8 cellular contexts compared by ENCODE assay signal in genomic region chr7:26152782-26153245, GRCh38. TPM values are rescaled to one million over a fixed set of nuclear protein-coding genes. Genes with fewer than 3 reads are reported as not detected.
A peak's percentile ranks its signal among the peaks of the same experiment; 100 is the strongest.
DNase-seq lines count a peak whose midpoint lies in the region; ATAC-seq and TF ChIP-seq lines count a peak whose summit lies in the region.
"Not testable (repeated sequence)": the region's sequence is repeated elsewhere in the genome, so short reads cannot be mapped to it uniquely, and the experiment has no call there.

No MANE protein-coding gene starts in this region.

- intact Hi-C loops in activated B cell treated with CpG ODN at 0.5 μM for 24 hours (cut with micrococcal nuclease) = loop anchor here (1.0 to 5.0 kb wide), 6 partner anchors 47 to 1009 kb away; partner anchors contain the start of genes HNRNPA2B1 and SNX10
- intact Hi-C loops in body of pancreas (cut with DNase I) = not testable (repeated sequence)

- H2AFZ ChIP-seq in GM23248 = 0 out of 2 replicates have a peak overlapping the region, but pooled peaks have one; percentile 72
- H2AFZ ChIP-seq in hepatocyte = peak overlapping the region; percentile 87

- peaks cover 20% of the 10 kb centered on the region for H3F3A ChIP-seq in GM23248 (ENCODE audit: insufficient read depth)

- H3K27ac ChIP-seq in GM23248, body of pancreas, hepatocyte: not testable (repeated sequence)
- H3K27ac ChIP-seq in HUES6 (ENCODE audit: low read depth, low read length) (peak overlapping the region; percentile 86), thymus (ENCODE audit: low read depth) (peak overlapping the region; percentile 18)

- peaks cover 54% of the 10 kb centered on the region for H3K4me1 Mint-ChIP-seq in activated B cell treated with CpG ODN at 0.5 μM for 24 hours

- H3K27me3 ChIP-seq in GM23248 (replicated peaks; ENCODE audit: insufficient read depth) (peaks cover 28% of the 10 kb centered on the region), HUES6 (ENCODE audit: control insufficient read depth, insufficient read depth, low read length) (peaks cover 16% of the 10 kb centered on the region; the same call in 1 of the 2 replicates), hepatocyte (peaks cover 20% of the 10 kb centered on the region), thymus (ENCODE audit: control insufficient read depth, insufficient read depth) (peaks cover 13% of the 10 kb centered on the region)
- not testable (repeated sequence) for H3K27me3 ChIP-seq in body of pancreas

- H3K9me3 ChIP-seq in GM23248 (ENCODE audit: low read depth); HUES6 (ENCODE audit: control insufficient read depth, insufficient read depth, low read depth, low read length); body of pancreas; hepatocyte (ENCODE audit: low read depth); thymus (ENCODE audit: control insufficient read depth): not testable (repeated sequence)

- not testable (repeated sequence) for TF ChIP-seq POLR2A in body of pancreas (IDR thresholded peaks at IDR 0.05)

- not testable (repeated sequence) for H3K9me2 ChIP-seq in GM23248 (ENCODE audit: insufficient read depth); hepatocyte (replicated peaks; ENCODE audit: insufficient read depth)

- WGBS in GM23248 (ENCODE audit: low coverage in 1 of 2, low lambda C conversion rate in 2 of 2, missing lambda C conversion rate in 2 of 2), 2 experiments = 4 to 11% methylated on average over 26 to 29 of the region's 54 CpGs
- WGBS in body of pancreas, 2 donors = 15 to 22% methylated on average over 12 to 43 of the region's 54 CpGs
- 3% methylated on average over 34 of the region's 54 CpGs for WGBS in hepatocyte (ENCODE audit: low lambda C conversion rate, missing lambda C conversion rate)
- 2% methylated on average over 49 of the region's 54 CpGs for WGBS in thymus

- not testable (repeated sequence) for H3K9me3 Mint-ChIP-seq in activated B cell treated with CpG ODN at 0.5 μM for 24 hours

- DNase-seq in GM12865 (ENCODE audit: low read depth) (peak; percentile 41), GM23248 (peak; percentile 24), activated B cell treated with CpG ODN at 0.5 μM for 24 hours (peak; percentile 50)
- DNase-seq in body of pancreas; hepatocyte (ENCODE audit: low spot score); omental fat pad (ENCODE audit: low spot score): not testable (repeated sequence)

- H3K4me3 Mint-ChIP-seq in activated B cell treated with CpG ODN at 0.5 μM for 24 hours = peak overlapping the region; percentile 87

- H4K20me1 ChIP-seq in GM23248 (ENCODE audit: insufficient read depth); hepatocyte (ENCODE audit: insufficient read depth, poor library complexity, severe bottlenecking): not testable (repeated sequence)

- H3K79me2 ChIP-seq in GM23248 (ENCODE audit: insufficient read depth) = not testable (repeated sequence)
- H3K79me2 ChIP-seq in hepatocyte = peaks cover 33% of the 10 kb centered on the region

- H3K4me2 ChIP-seq in GM23248 (ENCODE audit: unreplicated experiment) (peak overlapping the region; percentile 60), hepatocyte (peak overlapping the region; percentile 97)

- POLR2A ChIA-PET in activated B cell treated with CpG ODN at 0.5 μM for 24 hours (lab: Charles Lee) = interaction anchor here (0.9 to 2.2 kb wide), 11 partner anchors 14 to 258 kb away, joined by 3 to 72 read pairs (median 6); partner anchors contain the start of genes CBX3, HNRNPA2B1 and SNX10

- ATAC-seq in activated B cell treated with CpG ODN at 0.5 μM for 24 hours (ENCODE audit: low read depth) (peak; percentile 2), body of pancreas (peak; percentile 26), omental fat pad (ENCODE audit: low FRiP score) (peak; percentile 16)

- H3K36me3 ChIP-seq in GM23248 (ENCODE audit: low read depth); HUES6 (ENCODE audit: control insufficient read depth, insufficient read depth, low read length); body of pancreas (replicated peaks in 1 of 2; ENCODE audit: insufficient read depth in 1 of 2, low read depth in 2 of 2); hepatocyte (replicated peaks; ENCODE audit: insufficient read depth, low read depth); thymus (ENCODE audit: control insufficient read depth, insufficient read depth): not testable (repeated sequence)

- H3K36me3 Mint-ChIP-seq in activated B cell treated with CpG ODN at 0.5 μM for 24 hours (ENCODE audit: low read depth) = not testable (repeated sequence)

- in situ Hi-C loops in GM23248 (cut with MboI) = not testable (repeated sequence)

- H3K27ac Mint-ChIP-seq in activated B cell treated with CpG ODN at 0.5 μM for 24 hours = peak overlapping the region; percentile 54

- H3K9ac ChIP-seq in GM23248 = not testable (repeated sequence)
- peak overlapping the region; percentile 92 for H3K9ac ChIP-seq in HUES6 (ENCODE audit: low read length)

- CTCF ChIA-PET in activated B cell treated with CpG ODN at 0.5 μM for 24 hours (lab: Charles Lee) = interaction anchor here (1.1 to 3.0 kb wide), 6 partner anchors 35 to 213 kb away, joined by 3 to 15 read pairs (median 4); no protein-coding TSS in a partner anchor

- TF ChIP-seq CTCF in GM12865 (IDR thresholded peaks at IDR 0.05; ENCODE audit: insufficient read depth, low read depth, low read length, missing control alignments); activated B cell treated with CpG ODN at 0.5 μM for 24 hours (IDR thresholded peaks at IDR 0.05); body of pancreas (IDR thresholded peaks at IDR 0.05); hepatocyte (IDR thresholded peaks at IDR 0.05; ENCODE audit: poor library complexity); omental fat pad (IDR thresholded peaks at IDR 0.05): not testable (repeated sequence)

- H3K27me3 Mint-ChIP-seq in activated B cell treated with CpG ODN at 0.5 μM for 24 hours = not testable (repeated sequence)

- H3K4me3 ChIP-seq in GM12865 (ENCODE audit: low read depth, low read length) (peak overlapping the region; percentile 76), GM23248 (peak overlapping the region; percentile 72), HUES6 (ENCODE audit: low read depth, low read length) (peak overlapping the region; percentile 89), body of pancreas (peak overlapping the region; percentile 5 to 44), hepatocyte (peak overlapping the region; percentile 55), thymus (ENCODE audit: low read length) (peak overlapping the region; percentile 73)

- H3K4me1 ChIP-seq in GM23248 (ENCODE audit: insufficient read depth) (peaks cover 17% of the 10 kb centered on the region), HUES6 (ENCODE audit: control insufficient read depth, insufficient read depth, low read length) (peaks cover 31% of the 10 kb centered on the region), body of pancreas (peaks cover 42% of the 10 kb centered on the region), hepatocyte (ENCODE audit: insufficient read depth) (peaks cover 20% of the 10 kb centered on the region), thymus (ENCODE audit: control insufficient read depth, insufficient read depth, low read length) (peaks cover 21% of the 10 kb centered on the region)

RNA-seq across cellular contexts. Expression of gene NFE2L3, which starts 0.8 kb away (rescaled TPM):
- 0.76 and 1.4 TPM in 2 replicates for total RNA-seq in GM23248 (2014; rRNA removed; shearing (Covaris generic))
- polyA plus RNA-seq in GM23248 (2016; fragmentation: Nextera tagmentation; extraction: Ambion mirVana) (0.41 and 0.70 TPM in 2 replicates), hepatocyte (4.7 and 6.5 TPM in 2 replicates), thymus (12.0 TPM)
- total RNA-seq in activated B cell treated with CpG ODN at 0.5 μM for 24 hours (2.7 and 3.0 TPM in 2 replicates), body of pancreas (1 to 10 TPM; 4.9 to 6.6 TPM), hepatocyte (10.0 and 10.8 TPM in 2 replicates), omental fat pad (10 to 100 TPM in 1 of 4 donors, 1 to 10 TPM in 3; 3.9 to 12.1 (median 5.3) TPM)

RNA-seq across cellular contexts. Expression of gene HNRNPA2B1, which starts 47.7 kb away (rescaled TPM):
- total RNA-seq in GM23248 (2014; rRNA removed; shearing (Covaris generic)) = 125 and 134 TPM in 2 replicates
- polyA plus RNA-seq in GM23248 (2016; fragmentation: Nextera tagmentation; extraction: Ambion mirVana) = 493 and 529 TPM in 2 replicates
- 618 and 634 TPM in 2 replicates for total RNA-seq in activated B cell treated with CpG ODN at 0.5 μM for 24 hours
- total RNA-seq in body of pancreas = 100 to 1,000 TPM; 158 to 306 TPM
- 193 and 215 TPM in 2 replicates for total RNA-seq in hepatocyte
- 553 and 625 TPM in 2 replicates for polyA plus RNA-seq in hepatocyte
- total RNA-seq in omental fat pad = 100 to 1,000 TPM; 206 to 296 (median 285) TPM
- polyA plus RNA-seq in thymus = 767 TPM

RNA-seq across cellular contexts. Expression of gene CBX3, which starts 48.7 kb away (rescaled TPM):
- total RNA-seq in GM23248 (2014; rRNA removed; shearing (Covaris generic)) = 109 and 122 TPM in 2 replicates
- polyA plus RNA-seq in GM23248 (2016; fragmentation: Nextera tagmentation; extraction: Ambion mirVana) (71.1 and 73.3 TPM in 2 replicates), hepatocyte (120 and 129 TPM in 2 replicates), thymus (233 TPM)
- total RNA-seq in activated B cell treated with CpG ODN at 0.5 μM for 24 hours (123 and 125 TPM in 2 replicates), body of pancreas (10 to 100 TPM; 34.2 to 63.3 TPM), hepatocyte (154 and 165 TPM in 2 replicates), omental fat pad (100 to 1,000 TPM in 1 of 4 donors, 10 to 100 TPM in 3; 60.1 to 111 (median 87.4) TPM)

Comparison
In these comparisons a context has a peak if more than half of its experiments do, and no peak if none do; other contexts are left out.
1. H3K4me3 ChIP-seq: peak in every context shown above with its lines; median percentile 89 in HUES6; 76 in GM12865; 73 in thymus; 72 in GM23248; 55 in hepatocyte; 24 in body of pancreas.